29 cellular contexts compared by ENCODE assay signal in the genomic region with DNA sequence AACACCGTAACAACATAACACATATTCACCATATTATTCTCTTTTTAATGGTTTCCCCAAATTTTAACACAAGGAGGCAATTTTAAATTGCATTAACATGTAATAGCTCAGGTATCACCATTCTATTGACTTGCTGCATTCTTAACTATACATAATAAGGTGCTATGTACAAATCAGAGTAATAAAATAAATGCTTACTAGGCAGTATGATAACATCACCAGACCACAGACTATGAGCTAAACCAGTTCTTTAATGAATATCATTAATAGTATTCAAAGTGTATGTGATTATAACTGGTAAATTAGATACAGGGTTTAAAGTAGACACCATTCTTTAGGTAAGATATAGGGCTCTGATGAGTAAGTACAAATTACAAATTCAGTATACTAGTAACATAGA.
"Had no signal": no experiment of that assay in that cellular context is flagged by ENCODE, and none has a peak within 500 bp of the region (broad histone marks: within the 10 kb centered on the region; RNA-seq: fewer than 3 reads in every experiment).

No MANE protein-coding gene starts in this region.

- H3K4me3 ChIP-seq: colonic mucosa, coronary artery, dorsolateral prefrontal cortex, esophagus muscularis mucosa, esophagus squamous epithelium, gastrocnemius medialis, gastroesophageal sphincter, heart left ventricle, heart right ventricle, hepatocyte had no signal

- DNase-seq: colonic mucosa; cortex of kidney; dermis blood vessel endothelial cell; dorsolateral prefrontal cortex; effector CD4-positive, alpha-beta T cell; effector CD8-positive, alpha-beta T cell; effector memory CD4-positive, alpha-beta T cell; effector memory CD8-positive, alpha-beta T cell; endodermal cell; erythroblast; esophagus squamous epithelium; foreskin fibroblast; foreskin keratinocyte; foreskin melanocyte; gastrocnemius medialis; glutamatergic neuron; head of caudate nucleus; heart left ventricle; heart right ventricle had no signal

- H3K27me3 Mint-ChIP-seq: dendritic cell treated with granulocyte-macrophage colony-stimulating factor and Interleukin-4, amounts not matched to agents 40 ng/mL and 50 ng/mL, for 4 days; effector memory CD8-positive, alpha-beta T cell had no signal

- H3K4me3 Mint-ChIP-seq: dendritic cell treated with granulocyte-macrophage colony-stimulating factor and Interleukin-4, amounts not matched to agents 40 ng/mL and 50 ng/mL, for 4 days; effector memory CD8-positive, alpha-beta T cell; endodermal cell had no signal

- H3K27ac Mint-ChIP-seq: dendritic cell treated with granulocyte-macrophage colony-stimulating factor and Interleukin-4, amounts not matched to agents 40 ng/mL and 50 ng/mL, for 4 days; effector memory CD8-positive, alpha-beta T cell; endodermal cell had no signal

- H3K4me2 ChIP-seq: hepatocyte had no signal

- H3K4me1 ChIP-seq: colonic mucosa, esophagus muscularis mucosa, esophagus squamous epithelium, foreskin keratinocyte, gastrocnemius medialis, gastroesophageal sphincter, heart left ventricle, heart right ventricle had no signal

- H3K27me3 ChIP-seq: colonic mucosa, dorsolateral prefrontal cortex, esophagus muscularis mucosa, esophagus squamous epithelium, foreskin keratinocyte, gastrocnemius medialis, gastroesophageal sphincter, heart left ventricle, heart right ventricle, hepatocyte had no signal

- H2AFZ ChIP-seq: hepatocyte had no signal

- H3K9me3 ChIP-seq: colonic mucosa, esophagus muscularis mucosa, esophagus squamous epithelium, gastrocnemius medialis, gastroesophageal sphincter had no signal

- H3K9me3 Mint-ChIP-seq: effector memory CD8-positive, alpha-beta T cell had no signal

- ATAC-seq: effector memory CD8-positive, alpha-beta T cell; esophagus mucosa; foreskin keratinocyte; gastrocnemius medialis; gastroesophageal sphincter; heart left ventricle; heart right ventricle had no signal

- H3K36me3 ChIP-seq: colonic mucosa, esophagus squamous epithelium, gastrocnemius medialis had no signal

- FAIRE-seq: endometrium, endothelial cell of umbilical vein, frontal cortex had no signal

- H3K27ac ChIP-seq: colonic mucosa, coronary artery, dorsolateral prefrontal cortex, epithelial cell of prostate, esophagus muscularis mucosa, esophagus squamous epithelium, foreskin keratinocyte, gastrocnemius medialis, gastroesophageal sphincter, heart left ventricle, heart right ventricle, hepatocyte had no signal

- H3K4me1 Mint-ChIP-seq: endodermal cell had no signal

- H3K79me2 ChIP-seq: hepatocyte had no signal
